20 cellular contexts compared by ENCODE assay signal in genomic region chr1:219774386-219774785, GRCh38.
"Had no signal": no experiment of that assay in that cellular context is flagged by ENCODE, and none has a peak within 500 bp of the region (broad histone marks: within the 10 kb centered on the region; RNA-seq: fewer than 3 reads in every experiment).

No MANE protein-coding gene starts in this region.

- H3K27me3 Mint-ChIP-seq: dendritic cell treated with granulocyte-macrophage colony-stimulating factor and Interleukin-4, amounts not matched to agents 40 ng/mL and 50 ng/mL, for 4 days; effector memory CD8-positive, alpha-beta T cell; stimulated activated naive CD8-positive, alpha-beta T cell treated with anti-CD3 and anti-CD28 coated beads, Interleukin-15, amount 100 ng/mL, for 72 hours had no signal

- DNase-seq: effector memory CD8-positive, alpha-beta T cell; esophagus squamous epithelium; foreskin melanocyte; heart left ventricle; hypothalamus; kidney glomerular epithelial cell; mammary epithelial cell; mucosa of descending colon; naive thymus-derived CD8-positive, alpha-beta T cell; psoas muscle; retina; right lobe of liver; stimulated activated CD4-positive, alpha-beta T cell treated with anti-CD3 and anti-CD28 coated beads, Interleukin-4, amount 100 ng/mL, for 1 hour; stimulated activated naive CD8-positive, alpha-beta T cell treated with anti-CD3 and anti-CD28 coated beads, Interleukin-15, amount 100 ng/mL, for 72 hours; substantia nigra; transverse colon had no signal

- H3K27ac Mint-ChIP-seq: dendritic cell treated with granulocyte-macrophage colony-stimulating factor and Interleukin-4, amounts not matched to agents 40 ng/mL and 50 ng/mL, for 4 days; effector memory CD8-positive, alpha-beta T cell; naive thymus-derived CD8-positive, alpha-beta T cell; stimulated activated memory B cell treated with anti-CD40 and anti-IgM and Interleukin-4, amounts not matched to agents 10 μg/mL and 1 μg/mL and 100 μg/mL, for 72 hours; stimulated activated naive CD8-positive, alpha-beta T cell treated with anti-CD3 and anti-CD28 coated beads, Interleukin-15, amount 100 ng/mL, for 72 hours had no signal

- H3K9me3 Mint-ChIP-seq: dendritic cell treated with granulocyte-macrophage colony-stimulating factor and Interleukin-4, amounts not matched to agents 40 ng/mL and 50 ng/mL, for 4 days had no signal

- H3K4me1 ChIP-seq: esophagus squamous epithelium, psoas muscle, right lobe of liver, transverse colon had no signal

- H3K27ac ChIP-seq: esophagus squamous epithelium, heart left ventricle, neutrophil, psoas muscle, right lobe of liver, thoracic aorta, transverse colon had no signal

- H3K4me3 Mint-ChIP-seq: dendritic cell treated with granulocyte-macrophage colony-stimulating factor and Interleukin-4, amounts not matched to agents 40 ng/mL and 50 ng/mL, for 4 days; effector memory CD8-positive, alpha-beta T cell; naive thymus-derived CD8-positive, alpha-beta T cell; stimulated activated memory B cell treated with anti-CD40 and anti-IgM and Interleukin-4, amounts not matched to agents 10 μg/mL and 1 μg/mL and 100 μg/mL, for 72 hours; stimulated activated naive CD8-positive, alpha-beta T cell treated with anti-CD3 and anti-CD28 coated beads, Interleukin-15, amount 100 ng/mL, for 72 hours had no signal

- H3K27me3 ChIP-seq: heart left ventricle, neutrophil, right lobe of liver, transverse colon had no signal

- H3K9me3 ChIP-seq: esophagus squamous epithelium, heart left ventricle, mucosa of descending colon, neutrophil, psoas muscle, right lobe of liver, thoracic aorta, transverse colon had no signal

- H3K4me1 Mint-ChIP-seq: naive thymus-derived CD8-positive, alpha-beta T cell; stimulated activated naive CD8-positive, alpha-beta T cell treated with anti-CD3 and anti-CD28 coated beads, Interleukin-15, amount 100 ng/mL, for 72 hours had no signal

- H3K36me3 ChIP-seq: esophagus squamous epithelium, heart left ventricle, neutrophil, right lobe of liver, thoracic aorta, transverse colon had no signal

- ATAC-seq: effector memory CD8-positive, alpha-beta T cell; heart left ventricle; mucosa of descending colon; naive thymus-derived CD8-positive, alpha-beta T cell; psoas muscle; right lobe of liver; stimulated activated naive CD8-positive, alpha-beta T cell treated with anti-CD3 and anti-CD28 coated beads, Interleukin-15, amount 100 ng/mL, for 72 hours had no signal

- H3K36me3 Mint-ChIP-seq: stimulated activated memory B cell treated with anti-CD40 and anti-IgM and Interleukin-4, amounts not matched to agents 10 μg/mL and 1 μg/mL and 100 μg/mL, for 72 hours had no signal

- H3K4me3 ChIP-seq: esophagus squamous epithelium, heart left ventricle, mucosa of descending colon, psoas muscle, right lobe of liver, thoracic aorta, transverse colon had no signal
